In the genomic region with DNA sequence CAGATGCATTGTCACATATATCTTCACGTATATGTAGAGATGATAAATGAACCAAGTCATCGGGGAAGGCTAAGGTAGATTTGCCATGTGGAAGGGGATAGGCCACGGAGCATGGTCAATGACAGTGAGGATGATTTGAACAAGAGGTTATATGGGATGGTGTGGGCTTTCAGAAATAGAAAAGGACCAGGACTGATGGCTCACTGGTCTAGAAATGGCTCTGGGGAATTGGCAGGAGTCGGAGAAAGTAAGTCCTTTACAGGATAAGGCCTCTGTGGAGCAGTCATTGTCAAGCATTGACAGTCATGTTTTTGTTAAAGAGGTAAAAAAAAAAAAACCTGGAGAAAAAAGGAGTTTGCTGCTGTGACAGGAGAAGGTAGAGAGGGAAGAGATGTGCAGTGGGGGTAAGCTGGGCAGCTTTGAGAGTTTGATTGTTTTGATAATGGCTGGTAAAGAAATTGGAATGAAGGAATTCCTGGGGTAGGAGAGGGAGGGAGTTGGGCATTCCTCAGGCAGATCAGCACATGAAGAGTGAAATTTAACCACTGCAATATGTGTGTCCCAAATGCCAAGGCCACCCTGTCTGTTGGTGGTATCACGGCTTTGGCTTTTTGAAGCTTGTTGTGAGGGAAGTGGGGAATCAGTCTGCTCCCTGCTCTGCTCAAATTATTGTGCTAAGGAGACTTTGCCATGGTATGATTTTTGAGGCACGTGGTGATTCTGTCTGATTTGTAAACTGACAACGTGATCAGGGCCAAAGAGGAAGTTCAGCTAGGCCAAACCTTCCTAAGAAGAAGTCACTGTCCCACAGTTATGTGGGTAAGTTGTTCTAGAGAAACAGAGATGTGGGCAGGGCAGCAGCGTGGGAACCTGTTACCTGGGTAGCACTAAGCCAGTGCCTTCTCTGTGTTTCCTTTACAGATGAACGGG, we compare ENCODE assay signal across 8 cellular contexts. TPM values are rescaled to one million over a fixed set of nuclear protein-coding genes. Genes with fewer than 3 reads are reported as not detected.
DNase-seq lines count a peak whose midpoint lies in the region; ATAC-seq, FAIRE-seq and TF ChIP-seq lines count a peak whose summit lies in the region.

No MANE protein-coding gene starts in this region.

- POLR2A ChIA-PET in naive thymus-derived CD4-positive, alpha-beta T cell (lab: Charles Lee), result interaction anchor here (0.6 to 2.1 kb wide), 8 partner anchors 10 to 1122 kb away, joined by 3 to 6 read pairs (median 4); a partner anchor contains a TSS

- H3K36me3 Mint-ChIP-seq in dendritic cell treated with granulocyte-macrophage colony-stimulating factor and Interleukin-4, amounts not matched to agents 40 ng/mL and 50 ng/mL, for 4 days (ENCODE audit: low read depth), result peaks cover 21% of the 10 kb centered on the region
- H3K36me3 Mint-ChIP-seq in naive thymus-derived CD4-positive, alpha-beta T cell, result peaks cover 7 to 38% (median 24%) of the 10 kb centered on the region in 5 donors

- H3K4me3 ChIP-seq in H7 (ENCODE audit: insufficient read depth, low read depth, low read length), result no peak overlapping the region
- no peak overlapping the region for H3K4me3 ChIP-seq in RWPE2 (ENCODE audit: severe bottlenecking)
- H3K4me3 ChIP-seq in naive thymus-derived CD4-positive, alpha-beta T cell (ENCODE audit: low read length), result no peak overlapping the region

- TF ChIP-seq CTCF in RWPE2 (IDR thresholded peaks at IDR 0.05; ENCODE audit: poor library complexity, severe bottlenecking), result no peak

- CTCF ChIA-PET in naive thymus-derived CD4-positive, alpha-beta T cell (lab: Charles Lee), result interaction anchor here (0.6 to 1.8 kb wide), 3 partner anchors 7 to 38 kb away, joined by 3 to 14 read pairs (median 3); no protein-coding TSS in a partner anchor

- H3K4me1 ChIP-seq in RWPE2 (ENCODE audit: insufficient read depth, poor library complexity, severe bottlenecking), result no peaks in the 10 kb centered on the region
- peaks cover 41 to 46% of the 10 kb centered on the region in 2 donors for H3K4me1 ChIP-seq in naive thymus-derived CD4-positive, alpha-beta T cell (ENCODE audit: control insufficient read depth in 2 of 2, insufficient read depth in 2 of 2, low read length in 2 of 2)

- H3K36me3 ChIP-seq in H7 (replicated peaks; ENCODE audit: control insufficient read depth, insufficient read depth, low read length), result 0 out of 2 replicates have a peak, but pooled peaks cover 1% of the 10 kb centered on the region
- peaks cover 16% of the 10 kb centered on the region for H3K36me3 ChIP-seq in RWPE2 (ENCODE audit: low read depth)
- H3K36me3 ChIP-seq in naive thymus-derived CD4-positive, alpha-beta T cell (ENCODE audit: control insufficient read depth in 2 of 3, insufficient read depth in 3 of 3, low read length in 3 of 3), result peaks cover 2 to 18% (median 9%) of the 10 kb centered on the region in 3 experiments

- intact Hi-C loops in dendritic cell treated with granulocyte-macrophage colony-stimulating factor and Interleukin-4, amounts not matched to agents 40 ng/mL and 50 ng/mL, for 4 days (cut with micrococcal nuclease), result no loop called here
- intact Hi-C loops in naive thymus-derived CD4-positive, alpha-beta T cell (cut with micrococcal nuclease), result loop anchor here (1.0 to 2.0 kb wide), 4 partner anchors 8 to 38 kb away; no protein-coding TSS in a partner anchor

- H3K27me3 ChIP-seq in H7 (ENCODE audit: control insufficient read depth, insufficient read depth, low read length), result no peaks in the 10 kb centered on the region
- H3K27me3 ChIP-seq in RWPE2 (ENCODE audit: insufficient read depth, poor library complexity, severe bottlenecking), result no peaks in the 10 kb centered on the region
- H3K27me3 ChIP-seq in naive thymus-derived CD4-positive, alpha-beta T cell (ENCODE audit: control insufficient read depth in 2 of 2, insufficient read depth in 2 of 2, low read length in 2 of 2), result no peaks in the 10 kb centered on the region

- no peak for FAIRE-seq in urothelium cell line (lab: Jason Lieb, UNC)

- DNase-seq in EH (ENCODE audit: low read depth) (peak; percentile 77), H7 (peak; percentile 72), RWPE2 (ENCODE audit: low spot score) (no peak), dermis blood vessel endothelial cell (no peak), cerebellar nuclear complex (lab: John Stamatoyannopoulos, UW) (no peak), urothelium cell line (ENCODE audit: low spot score) (no peak)
- peak in 4 of 9 donors; percentile 7 to 31 (median 14) for DNase-seq in naive thymus-derived CD4-positive, alpha-beta T cell

- H3K9me3 ChIP-seq in RWPE2 (ENCODE audit: severe bottlenecking), result no peaks in the 10 kb centered on the region
- no peaks in the 10 kb centered on the region for H3K9me3 ChIP-seq in naive thymus-derived CD4-positive, alpha-beta T cell (ENCODE audit: control insufficient read depth in 2 of 3, low read length in 3 of 3)

- ATAC-seq in RWPE2 (ENCODE audit: low read depth), result peak; percentile 67
- peak; percentile 88 for ATAC-seq in naive thymus-derived CD4-positive, alpha-beta T cell

- no peaks in the 10 kb centered on the region for H3K27me3 Mint-ChIP-seq in dendritic cell treated with granulocyte-macrophage colony-stimulating factor and Interleukin-4, amounts not matched to agents 40 ng/mL and 50 ng/mL, for 4 days
- no peaks in the 10 kb centered on the region for H3K27me3 Mint-ChIP-seq in naive thymus-derived CD4-positive, alpha-beta T cell

- peak overlapping the region; percentile 84 for H3K27ac Mint-ChIP-seq in dendritic cell treated with granulocyte-macrophage colony-stimulating factor and Interleukin-4, amounts not matched to agents 40 ng/mL and 50 ng/mL, for 4 days
- peak overlapping the region; percentile 64 to 89 (median 86) for H3K27ac Mint-ChIP-seq in naive thymus-derived CD4-positive, alpha-beta T cell

- H3K4me3 Mint-ChIP-seq in dendritic cell treated with granulocyte-macrophage colony-stimulating factor and Interleukin-4, amounts not matched to agents 40 ng/mL and 50 ng/mL, for 4 days, result peak overlapping the region; percentile 49
- H3K4me3 Mint-ChIP-seq in naive thymus-derived CD4-positive, alpha-beta T cell, result peak overlapping the region; percentile 24 to 73 (median 62)

- no peaks in the 10 kb centered on the region for H3K9me3 Mint-ChIP-seq in dendritic cell treated with granulocyte-macrophage colony-stimulating factor and Interleukin-4, amounts not matched to agents 40 ng/mL and 50 ng/mL, for 4 days
- H3K9me3 Mint-ChIP-seq in naive thymus-derived CD4-positive, alpha-beta T cell, result peaks cover 0 to 3% (median 0%) of the 10 kb centered on the region in 11 donors

- peak overlapping the region; percentile 0 for H3K27ac ChIP-seq in RWPE2 (ENCODE audit: poor library complexity, severe bottlenecking)
- H3K27ac ChIP-seq in naive thymus-derived CD4-positive, alpha-beta T cell (ENCODE audit: low read depth, low read length), result peak overlapping the region; percentile 52

- peaks cover 58% of the 10 kb centered on the region for H3K4me1 Mint-ChIP-seq in dendritic cell treated with granulocyte-macrophage colony-stimulating factor and Interleukin-4, amounts not matched to agents 40 ng/mL and 50 ng/mL, for 4 days (ENCODE audit: low read depth)
- H3K4me1 Mint-ChIP-seq in naive thymus-derived CD4-positive, alpha-beta T cell, result peaks cover 40 to 70% (median 64%) of the 10 kb centered on the region in 7 donors

RNA-seq across cellular contexts. Expression of a gene that starts 26.0 kb away (rescaled TPM):
- 102 and 152 TPM in 2 replicates for total RNA-seq in H7 (2014; rRNA removed; shearing (Covaris generic))
- total RNA-seq in naive thymus-derived CD4-positive, alpha-beta T cell, result 100 to 1,000 TPM; 282 to 409 (median 335) TPM
- 10 to 100 TPM; 21.2 to 90.3 TPM for polyA plus RNA-seq in naive thymus-derived CD4-positive, alpha-beta T cell
- total RNA-seq in dermis blood vessel endothelial cell, result 653 and 751 TPM in 2 replicates

Comparison
In these comparisons a context has a peak if more than half of its experiments do, and no peak if none do; other contexts are left out.
1. DNase-seq: peak in EH (single experiment) and H7 (single experiment); none in RWPE2 (single experiment), dermis blood vessel endothelial cell (single experiment), cerebellar nuclear complex (0 of 2) and urothelium cell line (single experiment).